7 cellular contexts compared by ENCODE assay signal in the genomic region with DNA sequence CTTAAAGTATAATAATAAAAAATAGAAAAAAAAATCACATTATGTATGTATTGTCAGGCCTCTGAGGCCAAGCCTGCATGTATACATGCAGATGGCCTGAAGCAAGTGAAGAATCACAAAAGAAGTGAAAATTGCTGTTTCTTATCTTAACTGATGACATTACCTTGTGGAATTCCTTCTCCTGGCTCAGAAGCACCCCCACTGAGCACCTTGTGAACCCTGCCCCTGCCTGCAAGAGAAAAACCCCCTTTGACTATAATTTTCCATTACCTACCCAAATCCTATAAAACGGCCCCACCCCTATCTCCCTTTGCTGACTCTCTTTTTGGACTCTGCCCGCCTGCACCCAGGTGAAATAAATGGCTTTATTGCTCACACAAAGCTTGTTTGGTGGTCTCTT.
DNase-seq lines count a peak whose midpoint lies in the region; ATAC-seq and TF ChIP-seq lines count a peak whose summit lies in the region.
"Not testable (repeated sequence)": the region's sequence is repeated elsewhere in the genome, so short reads cannot be mapped to it uniquely, and the experiment has no call there.

No MANE protein-coding gene starts in this region.

- not testable (repeated sequence) for H3K56ac ChIP-seq in H9 (ENCODE audit: insufficient read length, low read depth, low read length); mesendoderm (ENCODE audit: low read length)

- H3K4me1 ChIP-seq in H9 (ENCODE audit: insufficient read depth, low read length); endodermal cell (ENCODE audit: control insufficient read depth, insufficient read depth, low read length); hepatocyte (ENCODE audit: insufficient read depth); mesendoderm (ENCODE audit: control insufficient read depth, low read depth, low read length): not testable (repeated sequence)
- peaks cover 16% of the 10 kb centered on the region for H3K4me1 ChIP-seq in HUES6 (ENCODE audit: control insufficient read depth, insufficient read depth, low read length)

- H4K20me1 ChIP-seq in H9 (ENCODE audit: control insufficient read depth, insufficient read depth, insufficient read length); hepatocyte (ENCODE audit: insufficient read depth, poor library complexity, severe bottlenecking): not testable (repeated sequence)

- not testable (repeated sequence) for H2BK12ac ChIP-seq in H9 (ENCODE audit: insufficient read length, low read depth, low read length)

- not testable (repeated sequence) for H3T11ph ChIP-seq in H9 (ENCODE audit: low read length)

- H4K91ac ChIP-seq in H9 (ENCODE audit: insufficient read length, low read depth, low read length) = not testable (repeated sequence)

- H2BK20ac ChIP-seq in H9 (ENCODE audit: low read depth, low read length, poor library complexity, severe bottlenecking) = not testable (repeated sequence)

- no CpG with 5 or more reads among the region's 2 CpGs for WGBS in H9 (ENCODE audit: extremely low coverage, insufficient read length, low lambda C conversion rate)
- 67 to 72% methylated on average over 2 of the region's 2 CpGs for WGBS in endodermal cell (ENCODE audit: insufficient coverage in 1 of 2, insufficient read length in 1 of 2), 2 experiments
- WGBS in hepatocyte (ENCODE audit: low lambda C conversion rate, missing lambda C conversion rate) = 61% methylated on average over 2 of the region's 2 CpGs
- no CpG with 5 or more reads among the region's 2 CpGs for WGBS in mesendoderm (ENCODE audit: extremely low coverage, insufficient coverage, low lambda C conversion rate)

- not testable (repeated sequence) for H3K27ac ChIP-seq in H9 (ENCODE audit: insufficient read length, low read depth, low read length); HUES6 (ENCODE audit: low read depth, low read length); endodermal cell (ENCODE audit: low read depth, low read length); mesendoderm (ENCODE audit: low read depth, low read length)
- peak overlapping the region; percentile 56 for H3K27ac ChIP-seq in hepatocyte

- not testable (repeated sequence) for H2BK15ac ChIP-seq in H9 (ENCODE audit: low read depth, low read length); mesendoderm (replicated peaks; ENCODE audit: low read depth)

- not testable (repeated sequence) for H3K79me2 ChIP-seq in H9 (ENCODE audit: insufficient read depth, low read length); hepatocyte; mesendoderm (ENCODE audit: control insufficient read depth, insufficient read depth, low read length)

- not testable (repeated sequence) for H3K79me1 ChIP-seq in H9 (ENCODE audit: insufficient read depth, low read depth, low read length, poor library complexity, severe bottlenecking); mesendoderm (ENCODE audit: low read length)

- H3K4me3 Mint-ChIP-seq in H9, WTC11, endodermal cell: not testable (repeated sequence)

- not testable (repeated sequence) for H3K23me2 ChIP-seq in H9 (ENCODE audit: insufficient read length, low read depth, low read length, poor library complexity, severe bottlenecking)

- not testable (repeated sequence) for H3K4ac ChIP-seq in H9 (ENCODE audit: low read depth, low read length); mesendoderm (ENCODE audit: low read depth, low read length)

- not testable (repeated sequence) for H2AK5ac ChIP-seq in H9 (ENCODE audit: insufficient read length, low read length); mesendoderm (ENCODE audit: low read length)

- not testable (repeated sequence) for H3K36me3 ChIP-seq in HUES6 (ENCODE audit: control insufficient read depth, insufficient read depth, low read length); endodermal cell (ENCODE audit: control insufficient read depth, insufficient read depth, low read length); hepatocyte (replicated peaks; ENCODE audit: insufficient read depth, low read depth); mesendoderm (ENCODE audit: control insufficient read depth, insufficient read depth, low read length)

- not testable (repeated sequence) for H2BK5ac ChIP-seq in H9 (ENCODE audit: insufficient read length, low read length); mesendoderm (ENCODE audit: low read length)

- H3K36me3 Mint-ChIP-seq in H9 (ENCODE audit: insufficient read depth in 1 of 3, low read depth in 3 of 3); WTC11; endodermal cell (ENCODE audit: low read depth): not testable (repeated sequence)

- H3K9me2 ChIP-seq in hepatocyte (replicated peaks; ENCODE audit: insufficient read depth) = not testable (repeated sequence)

- DNase-seq in ELF-1 (ENCODE audit: low read depth, low spot score) (peak; percentile 66), H9 (peak; percentile 32), WTC11 (ENCODE audit: low spot score) (peak; percentile 12), endodermal cell (peak; percentile 76), hepatocyte (ENCODE audit: low spot score) (peak; percentile 19), mesendoderm (peak; percentile 85)

- H3K27me3 ChIP-seq in H9 (ENCODE audit: insufficient read depth, low read length); HUES6 (ENCODE audit: control insufficient read depth, insufficient read depth, low read length); endodermal cell (ENCODE audit: control insufficient read depth, insufficient read depth, low read length, poor library complexity, severe bottlenecking); hepatocyte; mesendoderm (ENCODE audit: insufficient read depth, low read length, poor library complexity): not testable (repeated sequence)

- POLR2A ChIA-PET in WTC11 (lab: Charles Lee) = not testable (repeated sequence)

- not testable (repeated sequence) for H3K18ac ChIP-seq in H9 (ENCODE audit: insufficient read length, low read depth, low read length)
- H3K18ac ChIP-seq in mesendoderm (ENCODE audit: low read length) = peak overlapping the region; percentile 18

- not testable (repeated sequence) for H3K4me2 ChIP-seq in H9 (ENCODE audit: insufficient read depth, insufficient read length, low read length); hepatocyte; mesendoderm (ENCODE audit: low read length)

- not testable (repeated sequence) for H3K9ac ChIP-seq in H9 (ENCODE audit: extremely low read depth, insufficient read length, low read length); HUES6 (ENCODE audit: low read length); endodermal cell (ENCODE audit: extremely low read depth, low read length, poor library complexity, severe bottlenecking); mesendoderm (ENCODE audit: low read length)

- not testable (repeated sequence) for H4K8ac ChIP-seq in H9 (replicated peaks; ENCODE audit: insufficient read length, low read depth, low read length); mesendoderm (ENCODE audit: low read depth, low read length)

- CTCF ChIA-PET in WTC11 (lab: Charles Lee) = not testable (repeated sequence)

- H3K14ac ChIP-seq in H9 (ENCODE audit: insufficient read depth, low read length) = not testable (repeated sequence)

- H3K27me3 Mint-ChIP-seq in H9 (ENCODE audit: low read depth); WTC11 (ENCODE audit: low read depth); endodermal cell (ENCODE audit: insufficient read depth): not testable (repeated sequence)

- not testable (repeated sequence) for H2AFZ ChIP-seq in H9 (ENCODE audit: low read length); hepatocyte

- ATAC-seq in WTC11 = peak; percentile 26; the same call in 1 of the 2 replicates

- TF ChIP-seq CTCF in H9 (conservative IDR thresholded peaks at IDR 0.05); WTC11 (IDR thresholded peaks at IDR 0.05); endodermal cell (conservative IDR thresholded peaks at IDR 0.05); hepatocyte (IDR thresholded peaks at IDR 0.05; ENCODE audit: poor library complexity): not testable (repeated sequence)

- not testable (repeated sequence) for H3K9me3 ChIP-seq in H9 (ENCODE audit: control insufficient read depth, low read depth, low read length); hepatocyte (ENCODE audit: low read depth)
- H3K9me3 ChIP-seq in HUES6 (ENCODE audit: control insufficient read depth, insufficient read depth, low read depth, low read length) (peaks cover 21% of the 10 kb centered on the region; the same call in 1 of the 2 replicates), endodermal cell (ENCODE audit: control insufficient read depth, low read length) (peaks cover 11% of the 10 kb centered on the region)

- H4K5ac ChIP-seq in H9 (ENCODE audit: insufficient read length, low read depth, low read length); mesendoderm (ENCODE audit: low read length): not testable (repeated sequence)

- not testable (repeated sequence) for H2BK120ac ChIP-seq in H9 (ENCODE audit: low read depth, low read length, poor library complexity, severe bottlenecking); mesendoderm (ENCODE audit: low read depth, low read length)

- not testable (repeated sequence) for H3K9me3 Mint-ChIP-seq in H9, WTC11, endodermal cell

- H3K4me1 Mint-ChIP-seq in H9 (peaks cover 16 to 17% of the 10 kb centered on the region in 2 experiments), WTC11 (peaks cover 26% of the 10 kb centered on the region), endodermal cell (peaks cover 24% of the 10 kb centered on the region)

- not testable (repeated sequence) for H3K23ac ChIP-seq in H9 (ENCODE audit: insufficient read length, low read depth, low read length); mesendoderm (ENCODE audit: low read length)

- H3K4me3 ChIP-seq in HUES6 (ENCODE audit: low read depth, low read length) = peak overlapping the region; percentile 4; the same call in 1 of the 2 replicates
- H3K4me3 ChIP-seq in endodermal cell (ENCODE audit: low read length); hepatocyte; mesendoderm (ENCODE audit: low read length): not testable (repeated sequence)

- H3K27ac Mint-ChIP-seq in H9 (peak overlapping the region in 2 of 3 experiments; percentile 1 to 19; a peak in 3 of 7 replicates), WTC11 (peak overlapping the region; percentile 50), endodermal cell (peak overlapping the region; percentile 6)

Comparison
In these comparisons a context has a peak if more than half of its experiments do, and no peak if none do; other contexts are left out.
1. DNase-seq: peak in every context shown above with its lines; median percentile 85 in mesendoderm; 76 in endodermal cell; 66 in ELF-1; 32 in H9; 19 in hepatocyte; 12 in WTC11.